1 cellular context compared by ENCODE assay signal in genomic region chr12:132908145-132909029, GRCh38.
TF ChIP-seq lines count a peak whose summit lies in the region.

No MANE protein-coding gene starts in this region.

TF ChIP-seq in IMR-90, 13 proteins besides CTCF, POLR2A, EP300 and RAD21 (continued from another document):
- TF ChIP-seq ELK1 (IDR thresholded peaks at IDR 0.05; ENCODE audit: borderline replicate concordance, low read depth, low read length) (no peak), SMC3 (IDR thresholded peaks at IDR 0.05; ENCODE audit: low read depth, low read length) (no peak), CHD1 (IDR thresholded peaks at IDR 0.05; ENCODE audit: low read depth, low read length) (no peak), NFE2L2 (IDR thresholded peaks at IDR 0.05; ENCODE audit: low read depth, low read length) (no peak), MAZ (IDR thresholded peaks at IDR 0.05; ENCODE audit: borderline replicate concordance, low read depth, low read length) (peak; percentile 69; the same call in 1 of the 2 replicates), USF2 (IDR thresholded peaks at IDR 0.05; ENCODE audit: low read depth, low read length) (peak; percentile 13; the same call in 1 of the 2 replicates), MXI1 (IDR thresholded peaks at IDR 0.05; ENCODE audit: borderline replicate concordance, low read depth, low read length) (peak; percentile 91), MAFK (IDR thresholded peaks at IDR 0.05; ENCODE audit: low read depth, low read length) (no peak), RCOR1 (IDR thresholded peaks at IDR 0.05; ENCODE audit: insufficient replicate concordance, low read length) (no peak), FOS (IDR thresholded peaks at IDR 0.05; ENCODE audit: low read depth, low read length) (peak; percentile 76; the same call in 1 of the 2 replicates), RFX5 (IDR thresholded peaks at IDR 0.05; ENCODE audit: low read depth, low read length) (peak; percentile 47; the same call in 1 of the 2 replicates)
